8 cellular contexts compared by ENCODE assay signal in genomic region chr12:82688035-82688501, GRCh38. TPM values are rescaled to one million over a fixed set of nuclear protein-coding genes. Genes with fewer than 3 reads are reported as not detected.
DNase-seq lines count a peak whose midpoint lies in the region; ATAC-seq and TF ChIP-seq lines count a peak whose summit lies in the region.

No MANE protein-coding gene starts in this region.

- DNase-seq in CD8-positive, alpha-beta T cell: no peak
- no peak for DNase-seq in activated naive CD8-positive, alpha-beta T cell treated with anti-CD3 and anti-CD28 coated beads for 36 hours
- DNase-seq in iris pigment epithelial cell (ENCODE audit: low read depth): peak; percentile 23
- DNase-seq in stimulated activated naive CD8-positive, alpha-beta T cell treated with anti-CD3 and anti-CD28 coated beads, Interleukin-15, Interleukin-2, amounts not matched to agents 100 U/mL and 50 U/mL, for 24 hours: peak; percentile 5
- no peak for DNase-seq in HuH-7 (ENCODE audit: low spot score)
- DNase-seq in NCI-H2081 (lab: John Stamatoyannopoulos, UW): no peak

- intact Hi-C loops in CD8-positive, alpha-beta T cell (cut with DNase I, micrococcal nuclease): loop anchor here in 1 of 2 experiments (10.0 kb wide), 2 partner anchors 333 to 1817 kb away; partner anchors contain the start of genes CCDC59 and METTL25

- H3K27me3 Mint-ChIP-seq in CD8-positive, alpha-beta T cell (ENCODE audit: low read depth): peaks cover 2% of the 10 kb centered on the region
- no peaks in the 10 kb centered on the region for H3K27me3 Mint-ChIP-seq in IgD-negative memory B cell
- H3K27me3 Mint-ChIP-seq in activated naive CD8-positive, alpha-beta T cell treated with anti-CD3 and anti-CD28 coated beads for 36 hours: no peaks in the 10 kb centered on the region

- peak; percentile 18 for TF ChIP-seq CTCF in CD8-positive, alpha-beta T cell (IDR thresholded peaks at IDR 0.05)

- peak overlapping the region; percentile 92 for H3K27ac Mint-ChIP-seq in CD8-positive, alpha-beta T cell
- peak overlapping the region in 2 of 3 donors; percentile 83 to 89 for H3K27ac Mint-ChIP-seq in IgD-negative memory B cell
- peak overlapping the region; percentile 39 for H3K27ac Mint-ChIP-seq in activated naive CD8-positive, alpha-beta T cell treated with anti-CD3 and anti-CD28 coated beads for 36 hours

- ATAC-seq in CD8-positive, alpha-beta T cell: no peak
- no peak for ATAC-seq in stimulated activated naive CD8-positive, alpha-beta T cell treated with anti-CD3 and anti-CD28 coated beads, Interleukin-15, Interleukin-2, amounts not matched to agents 100 U/mL and 50 U/mL, for 24 hours
- ATAC-seq in GM19463 (IDR thresholded peaks at IDR 0.05; ENCODE audit: unreplicated experiment): no peak

- no peak overlapping the region for H3K27ac ChIP-seq in CD8-positive, alpha-beta T cell (ENCODE audit: low read depth, low read length)

- CTCF ChIA-PET in CD8-positive, alpha-beta T cell (lab: Charles Lee): no interaction called here

- peak overlapping the region; percentile 88 for H3K4me3 ChIP-seq in CD8-positive, alpha-beta T cell (ENCODE audit: low read depth, low read length)

- H3K4me1 Mint-ChIP-seq in CD8-positive, alpha-beta T cell (ENCODE audit: low read depth): peaks cover 15% of the 10 kb centered on the region
- peaks cover 0 to 9% (median 8%) of the 10 kb centered on the region in 3 donors for H3K4me1 Mint-ChIP-seq in IgD-negative memory B cell
- H3K4me1 Mint-ChIP-seq in activated naive CD8-positive, alpha-beta T cell treated with anti-CD3 and anti-CD28 coated beads for 36 hours: peaks cover 10% of the 10 kb centered on the region

- peaks cover 7% of the 10 kb centered on the region for H3K4me1 ChIP-seq in CD8-positive, alpha-beta T cell (ENCODE audit: insufficient read depth, low read length)

- no peaks in the 10 kb centered on the region for H3K27me3 ChIP-seq in CD8-positive, alpha-beta T cell (ENCODE audit: insufficient read depth, low read length)

- POLR2A ChIA-PET in CD8-positive, alpha-beta T cell (lab: Charles Lee): interaction anchor here (1.0 kb wide), 1 partner anchor 10 kb away, joined by 3 read pairs; no protein-coding TSS in a partner anchor

- H3K9me3 Mint-ChIP-seq in CD8-positive, alpha-beta T cell: no peaks in the 10 kb centered on the region
- no peaks in the 10 kb centered on the region for H3K9me3 Mint-ChIP-seq in IgD-negative memory B cell
- H3K9me3 Mint-ChIP-seq in activated naive CD8-positive, alpha-beta T cell treated with anti-CD3 and anti-CD28 coated beads for 36 hours: no peaks in the 10 kb centered on the region

- H3K4me3 Mint-ChIP-seq in CD8-positive, alpha-beta T cell: peak overlapping the region; percentile 92
- H3K4me3 Mint-ChIP-seq in IgD-negative memory B cell: peak overlapping the region; percentile 92 to 99 (median 96)
- H3K4me3 Mint-ChIP-seq in activated naive CD8-positive, alpha-beta T cell treated with anti-CD3 and anti-CD28 coated beads for 36 hours: peak overlapping the region; percentile 86

- H3K9me3 ChIP-seq in CD8-positive, alpha-beta T cell (ENCODE audit: low read length): no peaks in the 10 kb centered on the region

- peaks cover 10% of the 10 kb centered on the region for H3K36me3 Mint-ChIP-seq in CD8-positive, alpha-beta T cell
- H3K36me3 Mint-ChIP-seq in IgD-negative memory B cell: no peaks in the 10 kb centered on the region
- no peaks in the 10 kb centered on the region for H3K36me3 Mint-ChIP-seq in activated naive CD8-positive, alpha-beta T cell treated with anti-CD3 and anti-CD28 coated beads for 36 hours

- H3K36me3 ChIP-seq in CD8-positive, alpha-beta T cell (ENCODE audit: insufficient read depth, low read length): no peaks in the 10 kb centered on the region

RNA-seq across cellular contexts. Expression of gene TMTC2, which starts 1.4 kb away (rescaled TPM):
- total RNA-seq in CD8-positive, alpha-beta T cell: 1 to 10 TPM; 1.9 TPM
- not detected for polyA plus RNA-seq in IgD-negative memory B cell
- total RNA-seq in activated naive CD8-positive, alpha-beta T cell treated with anti-CD3 and anti-CD28 coated beads for 36 hours: 1 to 10 TPM; 1.4 to 1.7 TPM

Comparison
In these comparisons a context has a peak if more than half of its experiments do, and no peak if none do; other contexts are left out.
1. DNase-seq: peak in iris pigment epithelial cell (single experiment) and stimulated activated naive CD8-positive, alpha-beta T cell treated with anti-CD3 and anti-CD28 coated beads, Interleukin-15, Interleukin-2, amounts not matched to agents 100 U/mL and 50 U/mL, for 24 hours (single experiment); none in CD8-positive, alpha-beta T cell (0 of 7), activated naive CD8-positive, alpha-beta T cell treated with anti-CD3 and anti-CD28 coated beads for 36 hours (single experiment), HuH-7 (single experiment) and NCI-H2081 (0 of 2).
2. H3K27ac Mint-ChIP-seq: peak in every context shown above with its lines; median percentile 92 in CD8-positive, alpha-beta T cell; 86 in IgD-negative memory B cell; 39 in activated naive CD8-positive, alpha-beta T cell treated with anti-CD3 and anti-CD28 coated beads for 36 hours.
3. Peak in every context shown above with its lines, with median percentiles within 50 percentile points of each other: H3K4me3 Mint-ChIP-seq.